Comparison of ENCODE assay signal across 10 cellular contexts in genomic region chr9:91117959-91118651, GRCh38.
DNase-seq lines count a peak whose midpoint lies in the region; ATAC-seq and TF ChIP-seq lines count a peak whose summit lies in the region.
"Had no signal": no experiment of that assay in that cellular context is flagged by ENCODE, and none has a peak within 500 bp of the region (broad histone marks: within the 10 kb centered on the region; RNA-seq: fewer than 3 reads in every experiment).

No MANE protein-coding gene starts in this region.

- H3K23ac ChIP-seq in mesendoderm (ENCODE audit: low read length), result peak overlapping the region; percentile 30

- H3K27ac ChIP-seq in mesendoderm (ENCODE audit: low read depth, low read length) (peak overlapping the region; percentile 69), thoracic aorta (peak overlapping the region; percentile 83 to 84)
- H3K27ac ChIP-seq: BLaER1 treated with 17β-estradiol and CSF1 and Interleukin-3, amounts not matched to agents 10 nM and 100 nM; PC-9 had no signal

- peaks cover 7% of the 10 kb centered on the region for H3K4me1 ChIP-seq in mesendoderm (ENCODE audit: control insufficient read depth, low read depth, low read length)
- peaks cover 15 to 48% of the 10 kb centered on the region in 2 donors for H3K4me1 ChIP-seq in thoracic aorta (ENCODE audit: control insufficient read depth in 1 of 2, low read depth in 2 of 2)
- H3K4me1 ChIP-seq in HAP-1, result no peaks in the 10 kb centered on the region
- H3K4me1 ChIP-seq: BLaER1 treated with 17β-estradiol and CSF1 and Interleukin-3, amounts not matched to agents 10 nM and 100 nM had no signal

- no peak overlapping the region for H2AK5ac ChIP-seq in mesendoderm (ENCODE audit: low read length)

- ATAC-seq in thoracic aorta (ENCODE audit: insufficient number of reproducible peaks, low FRiP score, low read depth) (peak; percentile 82), GM21737 (IDR thresholded peaks at IDR 0.05; ENCODE audit: unreplicated experiment) (no peak)

- peak overlapping the region; percentile 81 for H3K56ac ChIP-seq in mesendoderm (ENCODE audit: low read length)

- peak overlapping the region; percentile 37 for H3K4me3 ChIP-seq in epithelial cell of proximal tubule (ENCODE audit: low read depth, low read length)
- no peak overlapping the region for H3K4me3 ChIP-seq in mesendoderm (ENCODE audit: low read length)
- H3K4me3 ChIP-seq in thoracic aorta, result peak overlapping the region; percentile 64
- H3K4me3 ChIP-seq in HAP-1, result no peak overlapping the region
- H3K4me3 ChIP-seq: BLaER1 treated with 17β-estradiol and CSF1 and Interleukin-3, amounts not matched to agents 10 nM and 100 nM; PC-9 had no signal

- peak overlapping the region; percentile 26 for H3K4me2 ChIP-seq in mesendoderm (ENCODE audit: low read length)
- H3K4me2 ChIP-seq: BLaER1 treated with 17β-estradiol and CSF1 and Interleukin-3, amounts not matched to agents 10 nM and 100 nM; PC-9 had no signal

- no peaks in the 10 kb centered on the region for H3K79me1 ChIP-seq in mesendoderm (ENCODE audit: low read length)

- H3K9ac ChIP-seq in mesendoderm (ENCODE audit: low read length), result peak overlapping the region; percentile 47
- H3K9ac ChIP-seq: BLaER1 treated with 17β-estradiol and CSF1 and Interleukin-3, amounts not matched to agents 10 nM and 100 nM had no signal

- H4K8ac ChIP-seq in mesendoderm (ENCODE audit: low read depth, low read length), result no peak overlapping the region

- no CpG with 5 or more reads among the region's 35 CpGs for WGBS in mesendoderm (ENCODE audit: extremely low coverage, insufficient coverage, low lambda C conversion rate)

- H2BK120ac ChIP-seq in mesendoderm (ENCODE audit: low read depth, low read length), result no peak overlapping the region

- TF ChIP-seq CTCF in epithelial cell of proximal tubule (conservative IDR thresholded peaks at IDR 0.05; ENCODE audit: low read depth, low read length) (no peak), thoracic aorta (IDR thresholded peaks at IDR 0.05) (no peak)

- H3K36me3 ChIP-seq in mesendoderm (ENCODE audit: control insufficient read depth, insufficient read depth, low read length), result no peaks in the 10 kb centered on the region
- H3K36me3 ChIP-seq in thoracic aorta, result no peaks in the 10 kb centered on the region
- no peaks in the 10 kb centered on the region for H3K36me3 ChIP-seq in HAP-1 (replicated peaks)

- in situ Hi-C loops in HAP-1 (cut with MboI; ENCODE audit: low sequenced_read_pairs), result no loop called here

- no peaks in the 10 kb centered on the region for H3K79me2 ChIP-seq in mesendoderm (ENCODE audit: control insufficient read depth, insufficient read depth, low read length)

- no peaks in the 10 kb centered on the region for H3K27me3 ChIP-seq in mesendoderm (ENCODE audit: insufficient read depth, low read length, poor library complexity)
- H3K27me3 ChIP-seq in thoracic aorta (replicated peaks; ENCODE audit: insufficient read depth), result no peaks in the 10 kb centered on the region
- no peaks in the 10 kb centered on the region for H3K27me3 ChIP-seq in HAP-1 (ENCODE audit: low read depth)
- H3K27me3 ChIP-seq: BLaER1 treated with 17β-estradiol and CSF1 and Interleukin-3, amounts not matched to agents 10 nM and 100 nM had no signal

- peak overlapping the region; percentile 25 for H3K18ac ChIP-seq in mesendoderm (ENCODE audit: low read length)

- no peak overlapping the region for H2BK5ac ChIP-seq in mesendoderm (ENCODE audit: low read length)

- no peaks in the 10 kb centered on the region for H3K9me3 ChIP-seq in thoracic aorta
- no peaks in the 10 kb centered on the region for H3K9me3 ChIP-seq in HAP-1

- no peak overlapping the region for H2BK15ac ChIP-seq in mesendoderm (replicated peaks; ENCODE audit: low read depth)

- peak; percentile 10 to 41 for DNase-seq in SHP77 (lab: John Stamatoyannopoulos, UW)
- no peak for DNase-seq in SHP77 treated with DMSO at 0.1 percent for 48 hours (lab: John Stamatoyannopoulos, UW)
- DNase-seq in epithelial cell of proximal tubule (ENCODE audit: low read depth), result no peak
- DNase-seq in mesendoderm, result peak; percentile 86
- peak; percentile 57 for DNase-seq in thoracic aorta (ENCODE audit: low spot score)
- no peak for DNase-seq in HAP-1 (ENCODE audit: low spot score in 2 of 2)
- DNase-seq in HuH-7.5 (ENCODE audit: low spot score), result no peak

- no peak overlapping the region for H3K4ac ChIP-seq in mesendoderm (ENCODE audit: low read depth, low read length)

- H4K5ac ChIP-seq in mesendoderm (ENCODE audit: low read length), result no peak overlapping the region

Comparison
In these comparisons a context has a peak if more than half of its experiments do, and no peak if none do; other contexts are left out.
1. DNase-seq: peak in SHP77 (2 of 2), mesendoderm (single experiment) and thoracic aorta (single experiment); none in SHP77 treated with DMSO at 0.1 percent for 48 hours (single experiment), epithelial cell of proximal tubule (single experiment), HAP-1 (0 of 2) and HuH-7.5 (single experiment).
2. H3K4me3 ChIP-seq: peak in epithelial cell of proximal tubule (single experiment) and thoracic aorta (single experiment); none in mesendoderm (single experiment) and HAP-1 (single experiment).